In genomic region chr10:124542336-124542735, GRCh38 we compare ENCODE assay signal across 27 cellular contexts.
"Had no signal": no experiment of that assay in that cellular context is flagged by ENCODE, and none has a peak within 500 bp of the region (broad histone marks: within the 10 kb centered on the region; RNA-seq: fewer than 3 reads in every experiment).

No MANE protein-coding gene starts in this region.

- H3K36me3 ChIP-seq: ascending aorta had no signal

- H3K9me3 ChIP-seq: ascending aorta, body of pancreas had no signal

- ATAC-seq: activated CD8-positive, alpha-beta memory T cell treated with anti-CD3 and anti-CD28 coated beads, Interleukin-2, amount 10 ng/mL, durations not matched to agents 7 days and 5 days; activated naive CD4-positive, alpha-beta T cell treated with anti-CD3 and anti-CD28 coated beads, Interleukin-2, amount 50 U/mL, for 72 hours; activated naive CD8-positive, alpha-beta T cell treated with anti-CD3 and anti-CD28 coated beads, Interleukin-2, amount 50 U/mL, for 24 hours; body of pancreas had no signal

- H3K4me3 Mint-ChIP-seq: activated CD4-positive, alpha-beta T cell treated with anti-CD3 and anti-CD28 coated beads, Interleukin-2, amount 10 ng/mL, durations not matched to agents 24 days and 14 days; activated CD8-positive, alpha-beta memory T cell treated with anti-CD3 and anti-CD28 coated beads, Interleukin-2, amount 10 ng/mL, durations not matched to agents 7 days and 5 days; activated naive CD8-positive, alpha-beta T cell treated with anti-CD3 and anti-CD28 coated beads, Interleukin-2, amount 50 U/mL, for 24 hours; activated T-cell treated with anti-CD3 and anti-CD28 coated beads, Interleukin-2, amount 50 U/mL, for 24 hours; central memory CD8-positive, alpha-beta T cell had no signal

- H3K4me2 ChIP-seq: KMS-11, PC-9 had no signal

- H3K27ac Mint-ChIP-seq: activated CD4-positive, alpha-beta T cell treated with anti-CD3 and anti-CD28 coated beads, Interleukin-2, amount 10 ng/mL, durations not matched to agents 24 days and 14 days; activated CD8-positive, alpha-beta memory T cell treated with anti-CD3 and anti-CD28 coated beads, Interleukin-2, amount 10 ng/mL, durations not matched to agents 7 days and 5 days; activated naive CD4-positive, alpha-beta T cell treated with anti-CD3 and anti-CD28 coated beads, Interleukin-2, amount 50 U/mL, for 72 hours; activated naive CD8-positive, alpha-beta T cell treated with anti-CD3 and anti-CD28 coated beads, Interleukin-2, amount 50 U/mL, for 24 hours; activated T-cell treated with anti-CD3 and anti-CD28 coated beads, Interleukin-2, amount 50 U/mL, for 24 hours had no signal

- H3K27ac ChIP-seq: ascending aorta, body of pancreas, KMS-11, PC-9, SK-N-MC had no signal

- H3K9me3 Mint-ChIP-seq: activated CD4-positive, alpha-beta T cell treated with anti-CD3 and anti-CD28 coated beads, Interleukin-2, amount 10 ng/mL, durations not matched to agents 24 days and 14 days; activated naive CD4-positive, alpha-beta T cell treated with anti-CD3 and anti-CD28 coated beads, Interleukin-2, amount 50 U/mL, for 72 hours; activated naive CD8-positive, alpha-beta T cell treated with anti-CD3 and anti-CD28 coated beads, Interleukin-2, amount 50 U/mL, for 24 hours; activated T-cell treated with anti-CD3 and anti-CD28 coated beads, Interleukin-2, amount 50 U/mL, for 24 hours; central memory CD8-positive, alpha-beta T cell had no signal

- H2AFZ ChIP-seq: PC-9 had no signal

- H3K36me3 Mint-ChIP-seq: activated CD8-positive, alpha-beta memory T cell treated with anti-CD3 and anti-CD28 coated beads, Interleukin-2, amount 10 ng/mL, durations not matched to agents 7 days and 5 days; activated naive CD4-positive, alpha-beta T cell treated with anti-CD3 and anti-CD28 coated beads, Interleukin-2, amount 50 U/mL, for 72 hours had no signal

- H3K4me3 ChIP-seq: ascending aorta, body of pancreas, PC-9, SK-N-MC had no signal

- DNase-seq: activated CD4-positive, alpha-beta T cell treated with anti-CD3 and anti-CD28 coated beads for 1 hour; activated CD4-positive, alpha-beta T cell treated with anti-CD3 and anti-CD28 coated beads, Interleukin-2, amount 10 ng/mL, durations not matched to agents 24 days and 14 days; activated CD4-positive, alpha-beta T cell treated with anti-CD3 and anti-CD28 coated beads, Interleukin-2, amount 50 U/mL, for 48 hours; activated CD8-positive, alpha-beta memory T cell treated with anti-CD3 and anti-CD28 coated beads, Interleukin-2, amount 10 ng/mL, durations not matched to agents 7 days and 5 days; activated effector memory CD4-positive, alpha-beta T cell treated with anti-CD3 and anti-CD28 coated beads, Interleukin-2, amount 50 U/mL, for 16 hours; activated naive CD4-positive, alpha-beta T cell treated with Interleukin-2 at 50 U/mL for 16 hours; activated naive CD8-positive, alpha-beta T cell treated with anti-CD3 and anti-CD28 coated beads, Interleukin-2, amount 50 U/mL, for 24 hours; activated T-cell treated with anti-CD3 and anti-CD28 coated beads, Interleukin-2, amount 50 U/mL, for 24 hours; amniotic stem cell; body of pancreas; MM.1S; NCI-H1105; NCI-H1436; NCI-H1694 treated with DMSO at 0.1 percent for 48 hours; NCI-H2029 treated with DMSO at 0.1 percent for 48 hours; NCI-H345; NCI-H510A; NCI-H526 treated with DMSO at 0.1 percent for 48 hours; NCI-H82; PC-9; SIG-M5; SW 1271 had no signal

- H3K27me3 Mint-ChIP-seq: activated CD8-positive, alpha-beta memory T cell treated with anti-CD3 and anti-CD28 coated beads, Interleukin-2, amount 10 ng/mL, durations not matched to agents 7 days and 5 days; activated naive CD8-positive, alpha-beta T cell treated with anti-CD3 and anti-CD28 coated beads, Interleukin-2, amount 50 U/mL, for 24 hours; activated T-cell treated with anti-CD3 and anti-CD28 coated beads, Interleukin-2, amount 50 U/mL, for 24 hours; central memory CD8-positive, alpha-beta T cell had no signal
